Comparison of ENCODE assay signal across 1 cellular context in the genomic region with DNA sequence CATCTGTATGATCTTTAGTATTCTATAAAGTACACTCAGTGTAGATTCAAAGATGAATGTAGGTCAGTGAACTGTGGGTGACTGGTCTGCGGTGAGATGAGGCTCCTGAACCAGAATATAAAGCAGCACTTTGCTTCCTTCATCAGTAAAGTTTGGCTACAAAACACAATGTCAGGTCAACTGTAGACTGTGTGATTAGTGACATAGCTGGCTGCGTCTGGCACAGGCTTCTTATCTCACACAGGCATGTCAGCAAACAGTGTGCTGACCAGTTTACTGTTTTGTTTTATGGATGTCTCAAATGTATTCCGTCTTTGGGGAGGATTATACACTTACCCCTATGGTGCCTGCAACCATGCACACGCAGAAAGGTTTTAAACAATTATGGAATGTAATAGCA.
TF ChIP-seq lines count a peak whose summit lies in the region.

No MANE protein-coding gene starts in this region.

TF ChIP-seq in GM12878, 131 proteins besides CTCF, POLR2A, EP300 and RAD21 (continued from another document):
- no peak for TF ChIP-seq NR2C2 (IDR thresholded peaks at IDR 0.05; ENCODE audit: borderline replicate concordance, control insufficient read depth, insufficient read length, low read depth)
